Comparison of ENCODE assay signal across 9 cellular contexts in the genomic region with DNA sequence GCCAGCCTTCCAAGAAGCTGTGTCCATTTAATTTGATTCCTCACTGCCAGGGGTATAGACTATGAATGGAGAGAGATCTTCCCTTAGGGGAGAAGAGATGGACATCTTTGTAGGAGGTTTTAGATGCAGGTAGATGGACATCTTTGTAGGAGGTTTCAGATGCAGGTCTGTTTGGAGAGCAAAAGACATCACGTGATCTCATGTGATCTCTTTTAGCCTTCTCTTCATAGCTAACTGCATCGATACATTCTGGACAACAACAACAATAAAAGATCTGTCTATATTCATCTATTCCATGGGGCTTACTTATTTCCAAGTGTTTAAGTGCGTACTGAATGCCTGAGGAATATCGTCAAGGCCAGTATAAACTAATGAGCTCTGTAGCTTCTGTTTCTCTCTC.
"Had no signal": no experiment of that assay in that cellular context is flagged by ENCODE, and none has a peak within 500 bp of the region (broad histone marks: within the 10 kb centered on the region; RNA-seq: fewer than 3 reads in every experiment).

No MANE protein-coding gene starts in this region.

- H3K4me3 ChIP-seq: GM23248, HAP-1, K562 had no signal

- H3K9ac ChIP-seq: GM23248 had no signal

- FAIRE-seq: HTR-8/SVneo, K562 had no signal

- H3K4me1 ChIP-seq: HAP-1 had no signal

- H3K9me3 ChIP-seq: HAP-1 had no signal

- H2AFZ ChIP-seq: GM23248 had no signal

- DNase-seq: GM23248, GOT3, H7, HFFc6, KG1 had no signal

- H3K36me3 ChIP-seq: HAP-1 had no signal

- ATAC-seq: HCT116, K562 had no signal

- H3K27ac ChIP-seq: GM23248 had no signal
